ENCODE assay signal across 10 cellular contexts in the genomic region with DNA sequence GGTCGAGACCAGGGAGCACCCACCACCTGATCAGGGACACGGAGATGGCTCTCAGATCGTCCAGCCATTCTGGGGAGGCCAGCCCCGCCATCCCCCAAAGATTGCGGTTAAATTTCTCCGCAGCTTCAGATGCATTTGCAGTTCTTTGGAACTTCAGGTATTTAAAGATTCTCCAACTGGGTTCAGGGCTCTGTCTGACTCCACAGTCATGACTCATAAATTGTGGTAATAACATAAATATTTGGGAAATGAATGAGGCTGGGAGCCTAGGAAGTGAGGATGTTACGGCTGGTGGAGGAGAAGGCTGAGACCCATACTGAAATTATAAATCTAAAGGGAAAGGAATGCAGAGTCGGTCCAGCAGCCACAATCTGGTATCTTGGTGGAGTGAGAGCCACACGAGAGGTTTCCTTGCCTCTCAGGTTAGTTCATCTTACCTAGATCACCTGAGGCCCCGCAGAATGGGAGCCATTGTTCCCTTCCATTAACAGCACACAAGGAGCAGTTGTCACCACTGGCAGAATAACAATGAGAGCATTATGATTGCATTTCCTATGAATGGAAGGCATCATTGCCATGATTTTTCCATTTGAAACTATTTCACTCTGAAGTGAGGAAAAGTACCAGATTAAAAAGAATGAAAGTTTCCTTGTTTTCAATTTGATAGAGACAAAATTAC. TPM values are rescaled to one million over a fixed set of nuclear protein-coding genes. Genes with fewer than 3 reads are reported as not detected.
DNase-seq lines count a peak whose midpoint lies in the region; ATAC-seq and TF ChIP-seq lines count a peak whose summit lies in the region.
"Had no signal": no experiment of that assay in that cellular context is flagged by ENCODE, and none has a peak within 500 bp of the region (broad histone marks: within the 10 kb centered on the region; RNA-seq: fewer than 3 reads in every experiment).

No MANE protein-coding gene starts in this region.

- no peaks in the 10 kb centered on the region for H3K4me1 ChIP-seq in lower lobe of right lung

- H3K27ac Mint-ChIP-seq in mesothelial cell of epicardium = peak overlapping the region; percentile 90
- H3K27ac Mint-ChIP-seq in glutamatergic neuron (ENCODE audit: unreplicated experiment) = no peak overlapping the region
- peak overlapping the region in 2 of 7 donors; percentile 42 to 53 for H3K27ac Mint-ChIP-seq in CD14-positive monocyte
- H3K27ac Mint-ChIP-seq in activated CD8-positive, alpha-beta T cell treated with anti-CD3 and anti-CD28 coated beads for 36 hours = no peak overlapping the region

- H3K9me3 Mint-ChIP-seq in mesothelial cell of epicardium = no peaks in the 10 kb centered on the region
- no peaks in the 10 kb centered on the region for H3K9me3 Mint-ChIP-seq in glutamatergic neuron (ENCODE audit: unreplicated experiment)
- H3K9me3 Mint-ChIP-seq in CD14-positive monocyte = peaks cover 0 to 4% (median 0%) of the 10 kb centered on the region in 7 donors
- no peaks in the 10 kb centered on the region for H3K9me3 Mint-ChIP-seq in activated CD8-positive, alpha-beta T cell treated with anti-CD3 and anti-CD28 coated beads for 36 hours

- no peak overlapping the region for H3K27ac ChIP-seq in lower lobe of right lung

- no peak overlapping the region for H3K4me3 ChIP-seq in lower lobe of right lung

- H3K4me3 Mint-ChIP-seq in mesothelial cell of epicardium (no peak overlapping the region), glutamatergic neuron (ENCODE audit: unreplicated experiment) (no peak overlapping the region), CD14-positive monocyte (no peak overlapping the region)
- no peak overlapping the region for H3K4me3 Mint-ChIP-seq in activated CD8-positive, alpha-beta T cell treated with anti-CD3 and anti-CD28 coated beads for 36 hours

- DNase-seq in EL (peak; percentile 97), NCI-H226 (peak; percentile 98), dermis blood vessel endothelial cell (peak; percentile 62), mesothelial cell of epicardium (ENCODE audit: low spot score in 2 of 2, unreplicated experiment in 2 of 2) (no peak), glutamatergic neuron (no peak), lower lobe of right lung (no peak), CD14-positive monocyte (ENCODE audit: low spot score) (no peak)
- no peak for DNase-seq in activated CD8-positive, alpha-beta T cell treated with anti-CD3 and anti-CD28 coated beads for 36 hours
- DNase-seq: NCI-H524; stimulated activated CD4-positive, alpha-beta T cell treated with anti-CD3 and anti-CD28 coated beads, Interleukin-4, amount 100 ng/mL, for 1 hour had no signal

- H3K4me1 Mint-ChIP-seq in mesothelial cell of epicardium (peaks cover 8% of the 10 kb centered on the region), glutamatergic neuron (ENCODE audit: low read depth, unreplicated experiment) (peaks cover 8% of the 10 kb centered on the region), CD14-positive monocyte (peaks cover 2% of the 10 kb centered on the region)
- peaks cover 9% of the 10 kb centered on the region for H3K4me1 Mint-ChIP-seq in activated CD8-positive, alpha-beta T cell treated with anti-CD3 and anti-CD28 coated beads for 36 hours (ENCODE audit: low read depth)

- no peak for TF ChIP-seq CTCF in mesothelial cell of epicardium (IDR thresholded peaks at IDR 0.05; ENCODE audit: unreplicated experiment)
- TF ChIP-seq CTCF in glutamatergic neuron (IDR thresholded peaks at IDR 0.05; ENCODE audit: partially characterized antibody, unreplicated experiment) = no peak
- TF ChIP-seq CTCF in lower lobe of right lung (IDR thresholded peaks at IDR 0.05) = no peak
- TF ChIP-seq CTCF in CD14-positive monocyte (IDR thresholded peaks at IDR 0.05) = no peak
- TF ChIP-seq CTCF in activated CD8-positive, alpha-beta T cell treated with anti-CD3 and anti-CD28 coated beads for 36 hours (IDR thresholded peaks at IDR 0.05) = no peak

- intact Hi-C loops in lower lobe of right lung (cut with DNase I) = no loop called here
- intact Hi-C loops in CD14-positive monocyte (cut with micrococcal nuclease) = no loop called here
- intact Hi-C loops in activated CD8-positive, alpha-beta T cell treated with anti-CD3 and anti-CD28 coated beads for 36 hours (cut with micrococcal nuclease) = no loop called here

- H3K9me3 ChIP-seq in lower lobe of right lung = no peaks in the 10 kb centered on the region

- ATAC-seq in lower lobe of right lung = no peak
- no peak for ATAC-seq in activated CD8-positive, alpha-beta T cell treated with anti-CD3 and anti-CD28 coated beads for 36 hours

- H3K27me3 Mint-ChIP-seq in mesothelial cell of epicardium (ENCODE audit: low read depth) (no peaks in the 10 kb centered on the region), glutamatergic neuron (ENCODE audit: unreplicated experiment) (peaks cover 2% of the 10 kb centered on the region), CD14-positive monocyte (ENCODE audit: low read depth in 3 of 3) (peaks cover 0 to 3% (median 1%) of the 10 kb centered on the region in 3 donors)
- H3K27me3 Mint-ChIP-seq in activated CD8-positive, alpha-beta T cell treated with anti-CD3 and anti-CD28 coated beads for 36 hours = no peaks in the 10 kb centered on the region

- no peaks in the 10 kb centered on the region for H3K27me3 ChIP-seq in lower lobe of right lung (ENCODE audit: low read depth)

- no peaks in the 10 kb centered on the region for H3K36me3 Mint-ChIP-seq in mesothelial cell of epicardium
- H3K36me3 Mint-ChIP-seq in glutamatergic neuron (ENCODE audit: unreplicated experiment) = no peaks in the 10 kb centered on the region
- no peaks in the 10 kb centered on the region for H3K36me3 Mint-ChIP-seq in CD14-positive monocyte
- no peaks in the 10 kb centered on the region for H3K36me3 Mint-ChIP-seq in activated CD8-positive, alpha-beta T cell treated with anti-CD3 and anti-CD28 coated beads for 36 hours (ENCODE audit: low read depth)

- no peaks in the 10 kb centered on the region for H3K36me3 ChIP-seq in lower lobe of right lung

- CTCF ChIA-PET in activated CD8-positive, alpha-beta T cell treated with anti-CD3 and anti-CD28 coated beads for 36 hours (lab: Charles Lee) = no interaction called here

- POLR2A ChIA-PET in activated CD8-positive, alpha-beta T cell treated with anti-CD3 and anti-CD28 coated beads for 36 hours (lab: Charles Lee) = no interaction called here

RNA-seq across cellular contexts. Expression of gene DNAJB6, which starts 26.7 kb away (rescaled TPM):
- 119 and 155 TPM in 2 replicates for total RNA-seq in dermis blood vessel endothelial cell
- total RNA-seq in mesothelial cell of epicardium = 104 to 115 TPM (median 110 TPM) in 3 replicates
- 120 TPM for total RNA-seq in glutamatergic neuron (ENCODE audit: unreplicated experiment)
- 103 TPM for total RNA-seq in lower lobe of right lung
- 100 to 1,000 TPM; 116 to 117 TPM for polyA plus RNA-seq in CD14-positive monocyte
- total RNA-seq in activated CD8-positive, alpha-beta T cell treated with anti-CD3 and anti-CD28 coated beads for 36 hours = 10 to 100 TPM; 67.8 to 80.6 TPM

Comparison
In these comparisons a context has a peak if more than half of its experiments do, and no peak if none do; other contexts are left out.
1. DNase-seq: peak in EL (single experiment), NCI-H226 (single experiment) and dermis blood vessel endothelial cell (single experiment); none in mesothelial cell of epicardium (0 of 2), glutamatergic neuron (single experiment), lower lobe of right lung (single experiment), CD14-positive monocyte (single experiment) and activated CD8-positive, alpha-beta T cell treated with anti-CD3 and anti-CD28 coated beads for 36 hours (single experiment).